ENCODE assay signal across 10 cellular contexts in the genomic region with DNA sequence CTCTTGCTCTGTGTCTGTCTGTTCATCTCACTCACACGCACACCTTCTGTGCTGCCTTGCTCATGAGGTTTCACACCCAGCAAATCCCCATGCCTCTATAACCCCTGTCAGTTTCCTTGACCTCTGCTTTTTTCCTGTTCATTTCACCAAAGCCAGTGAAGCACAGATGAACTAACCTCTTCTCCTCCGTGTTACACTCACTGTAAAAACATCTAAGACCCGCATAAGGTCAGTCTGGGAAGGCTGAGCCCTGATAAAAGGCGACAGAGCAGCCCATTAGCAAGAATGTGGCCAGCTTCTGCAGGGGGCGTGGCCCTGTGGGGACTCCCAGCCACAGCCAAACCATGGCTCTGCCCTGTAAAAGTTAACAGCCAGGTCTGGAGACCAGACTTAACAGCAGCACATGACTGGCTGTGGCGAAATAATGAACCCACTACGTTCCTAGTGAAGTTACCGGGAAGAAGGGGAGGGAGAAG.
A peak's percentile ranks its signal among the peaks of the same experiment; 100 is the strongest.
DNase-seq lines count a peak whose midpoint lies in the region; ATAC-seq and TF ChIP-seq lines count a peak whose summit lies in the region.
"Had no signal": no experiment of that assay in that cellular context is flagged by ENCODE, and none has a peak within 500 bp of the region (broad histone marks: within the 10 kb centered on the region; RNA-seq: fewer than 3 reads in every experiment).

No MANE protein-coding gene starts in this region.

- no peak overlapping the region for H3K4me3 ChIP-seq in astrocyte of the spinal cord (ENCODE audit: low read depth, low read length)
- peak overlapping the region in 3 of 5 donors; percentile 4 to 36 (median 30) for H3K4me3 ChIP-seq in subcutaneous abdominal adipose tissue (ENCODE audit: low read depth in 1 of 5, low read length in 5 of 5)

- DNase-seq in HK-2 (ENCODE audit: unreplicated experiment) (peak; percentile 78), astrocyte of the spinal cord (ENCODE audit: low read depth, low spot score) (peak; percentile 57), iris pigment epithelial cell (ENCODE audit: low read depth) (peak; percentile 69), DMS53 treated with DMSO at 0.1 percent for 48 hours (lab: John Stamatoyannopoulos, UW; ENCODE audit: unreplicated experiment) (no peak)
- DNase-seq: activated B cell treated with CpG ODN at 0.5 μM for 24 hours, naive B cell had no signal

- in situ Hi-C loops in astrocyte of the spinal cord (cut with HindIII; ENCODE audit: low sequenced_read_pairs): no loop called here

- H3K9me3 ChIP-seq in subcutaneous abdominal adipose tissue (ENCODE audit: control insufficient read depth in 5 of 5, low read length in 5 of 5): no peaks in the 10 kb centered on the region

- ATAC-seq in HG02970 (IDR thresholded peaks at IDR 0.05; ENCODE audit: low FRiP score, unreplicated experiment) (no peak), GM18868 (IDR thresholded peaks at IDR 0.05; ENCODE audit: unreplicated experiment) (no peak), GM21390 (IDR thresholded peaks at IDR 0.05; ENCODE audit: unreplicated experiment) (no peak)

- peaks cover 23 to 79% (median 78%) of the 10 kb centered on the region in 5 donors for H3K4me1 ChIP-seq in subcutaneous abdominal adipose tissue (ENCODE audit: control insufficient read depth in 5 of 5, insufficient read depth in 5 of 5, low read length in 5 of 5)

- no peaks in the 10 kb centered on the region for H3K36me3 ChIP-seq in subcutaneous abdominal adipose tissue (ENCODE audit: control insufficient read depth in 5 of 5, insufficient read depth in 5 of 5, low read length in 5 of 5)

- no peaks in the 10 kb centered on the region for H3K27me3 ChIP-seq in subcutaneous abdominal adipose tissue (ENCODE audit: control insufficient read depth in 5 of 5, insufficient read depth in 4 of 5, low read length in 5 of 5)

- TF ChIP-seq CTCF in astrocyte of the spinal cord (IDR thresholded peaks at IDR 0.05; ENCODE audit: low read depth, low read length): no peak

- peak overlapping the region in 4 of 5 donors; percentile 2 to 58 (median 36) for H3K9ac ChIP-seq in subcutaneous abdominal adipose tissue (ENCODE audit: low read length in 5 of 5)

- H3K27ac ChIP-seq in subcutaneous abdominal adipose tissue (ENCODE audit: low read depth, low read length): peak overlapping the region; percentile 81
